In the genomic region with DNA sequence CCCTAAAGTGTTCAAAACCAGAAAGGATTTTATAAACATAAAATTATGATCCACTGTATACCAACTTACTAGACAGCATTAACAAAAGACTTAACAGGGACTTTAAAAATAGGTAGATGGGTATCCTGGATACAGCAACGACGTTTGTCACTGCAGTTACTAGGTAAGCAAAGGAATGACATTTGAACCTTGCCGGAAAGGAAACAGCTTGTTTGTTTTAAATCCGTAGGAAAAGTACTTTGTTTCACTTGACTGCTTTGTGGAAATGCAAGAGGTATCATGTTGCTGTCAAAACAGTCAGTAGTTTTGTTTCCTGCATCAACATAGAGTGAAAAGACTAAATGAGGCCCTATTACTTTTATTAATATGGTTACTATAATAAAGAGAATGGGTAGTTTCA, we compare ENCODE assay signal across 1 cellular context.
TF ChIP-seq lines count a peak whose summit lies in the region.

No MANE protein-coding gene starts in this region.

TF ChIP-seq in GM12878, 131 proteins besides CTCF, POLR2A, EP300 and RAD21 (continued from another document):
- TF ChIP-seq, protein P1, sequence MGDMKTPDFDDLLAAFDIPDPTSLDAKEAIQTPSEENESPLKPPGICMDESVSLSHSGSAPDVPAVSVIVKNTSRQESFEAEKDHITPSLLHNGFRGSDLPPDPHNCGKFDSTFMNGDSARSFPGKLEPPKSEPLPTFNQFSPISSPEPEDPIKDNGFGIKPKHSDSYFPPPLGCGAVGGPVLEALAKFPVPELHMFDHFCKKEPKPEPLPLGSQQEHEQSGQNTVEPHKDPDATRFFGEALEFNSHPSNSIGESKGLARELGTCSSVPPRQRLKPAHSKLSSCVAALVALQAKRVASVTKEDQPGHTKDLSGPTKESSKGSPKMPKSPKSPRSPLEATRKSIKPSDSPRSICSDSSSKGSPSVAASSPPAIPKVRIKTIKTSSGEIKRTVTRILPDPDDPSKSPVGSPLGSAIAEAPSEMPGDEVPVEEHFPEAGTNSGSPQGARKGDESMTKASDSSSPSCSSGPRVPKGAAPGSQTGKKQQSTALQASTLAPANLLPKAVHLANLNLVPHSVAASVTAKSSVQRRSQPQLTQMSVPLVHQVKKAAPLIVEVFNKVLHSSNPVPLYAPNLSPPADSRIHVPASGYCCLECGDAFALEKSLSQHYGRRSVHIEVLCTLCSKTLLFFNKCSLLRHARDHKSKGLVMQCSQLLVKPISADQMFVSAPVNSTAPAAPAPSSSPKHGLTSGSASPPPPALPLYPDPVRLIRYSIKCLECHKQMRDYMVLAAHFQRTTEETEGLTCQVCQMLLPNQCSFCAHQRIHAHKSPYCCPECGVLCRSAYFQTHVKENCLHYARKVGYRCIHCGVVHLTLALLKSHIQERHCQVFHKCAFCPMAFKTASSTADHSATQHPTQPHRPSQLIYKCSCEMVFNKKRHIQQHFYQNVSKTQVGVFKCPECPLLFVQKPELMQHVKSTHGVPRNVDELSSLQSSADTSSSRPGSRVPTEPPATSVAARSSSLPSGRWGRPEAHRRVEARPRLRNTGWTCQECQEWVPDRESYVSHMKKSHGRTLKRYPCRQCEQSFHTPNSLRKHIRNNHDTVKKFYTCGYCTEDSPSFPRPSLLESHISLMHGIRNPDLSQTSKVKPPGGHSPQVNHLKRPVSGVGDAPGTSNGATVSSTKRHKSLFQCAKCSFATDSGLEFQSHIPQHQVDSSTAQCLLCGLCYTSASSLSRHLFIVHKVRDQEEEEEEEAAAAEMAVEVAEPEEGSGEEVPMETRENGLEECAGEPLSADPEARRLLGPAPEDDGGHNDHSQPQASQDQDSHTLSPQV (IDR thresholded peaks at IDR 0.05): no peak
- no peak for TF ChIP-seq CBFB (IDR thresholded peaks at IDR 0.05; ENCODE audit: low read depth)
- no peak for TF ChIP-seq HCFC1 (IDR thresholded peaks at IDR 0.05; ENCODE audit: low read length)
- no peak for TF ChIP-seq PAX5 (IDR thresholded peaks at IDR 0.05; ENCODE audit: borderline replicate concordance, low read depth, low read length)
- TF ChIP-seq ZNF687 (IDR thresholded peaks at IDR 0.05): no peak
